ENCODE assay signal across 1 cellular context in the genomic region with DNA sequence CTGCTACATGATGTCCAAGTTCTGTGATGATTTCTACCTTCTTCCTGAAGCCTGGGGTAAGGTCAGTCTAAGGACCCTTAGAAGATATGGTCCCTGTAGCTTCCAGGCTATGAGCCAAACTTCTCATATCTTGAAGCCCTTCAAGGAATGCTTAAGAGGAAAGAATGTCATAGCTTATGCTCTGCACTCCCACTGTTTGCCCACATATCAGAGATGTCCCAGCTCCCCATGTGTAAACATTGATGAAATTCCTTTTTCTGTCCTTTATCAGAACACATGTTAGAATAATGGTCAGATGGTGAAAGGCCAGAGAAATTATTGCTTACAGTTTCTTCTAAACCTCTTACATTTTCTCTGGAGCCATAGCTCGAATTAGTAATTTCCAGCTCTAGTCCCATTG.
TF ChIP-seq lines count a peak whose summit lies in the region.

No MANE protein-coding gene starts in this region.

TF ChIP-seq in A549, 52 proteins besides CTCF, POLR2A, EP300 and RAD21:
- no peak for TF ChIP-seq USF2 (IDR thresholded peaks at IDR 0.05)
- no peak for TF ChIP-seq JUN (IDR thresholded peaks at IDR 0.05)
- TF ChIP-seq CHD2 (IDR thresholded peaks at IDR 0.05; ENCODE audit: low read length, partially characterized antibody), result no peak
- TF ChIP-seq EHF (CRISPR knock-in tag; IDR thresholded peaks at IDR 0.05), result no peak
- no peak for TF ChIP-seq RCOR1 (IDR thresholded peaks at IDR 0.05; ENCODE audit: low read depth, low read length)
- TF ChIP-seq FOSB (CRISPR knock-in tag; IDR thresholded peaks at IDR 0.05), result no peak
- no peak for TF ChIP-seq NPAS2 (CRISPR knock-in tag; IDR thresholded peaks at IDR 0.05; ENCODE audit: borderline replicate concordance)
- no peak for TF ChIP-seq CBX8 (IDR thresholded peaks at IDR 0.05)
- no peak for TF ChIP-seq RARB (CRISPR knock-in tag; IDR thresholded peaks at IDR 0.05)
- no peak for TF ChIP-seq HDAC2 (IDR thresholded peaks at IDR 0.05)
- TF ChIP-seq, protein P1, sequence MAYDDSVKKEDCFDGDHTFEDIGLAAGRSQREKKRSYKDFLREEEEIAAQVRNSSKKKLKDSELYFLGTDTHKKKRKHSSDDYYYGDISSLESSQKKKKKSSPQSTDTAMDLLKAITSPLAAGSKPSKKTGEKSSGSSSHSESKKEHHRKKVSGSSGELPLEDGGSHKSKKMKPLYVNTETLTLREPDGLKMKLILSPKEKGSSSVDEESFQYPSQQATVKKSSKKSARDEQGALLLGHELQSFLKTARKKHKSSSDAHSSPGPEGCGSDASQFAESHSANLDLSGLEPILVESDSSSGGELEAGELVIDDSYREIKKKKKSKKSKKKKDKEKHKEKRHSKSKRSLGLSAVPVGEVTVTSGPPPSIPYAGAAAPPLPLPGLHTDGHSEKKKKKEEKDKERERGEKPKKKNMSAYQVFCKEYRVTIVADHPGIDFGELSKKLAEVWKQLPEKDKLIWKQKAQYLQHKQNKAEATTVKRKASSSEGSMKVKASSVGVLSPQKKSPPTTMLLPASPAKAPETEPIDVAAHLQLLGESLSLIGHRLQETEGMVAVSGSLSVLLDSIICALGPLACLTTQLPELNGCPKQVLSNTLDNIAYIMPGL (CRISPR knock-in tag; IDR thresholded peaks at IDR 0.05; ENCODE audit: borderline replicate concordance), result no peak
- TF ChIP-seq SMC3 (IDR thresholded peaks at IDR 0.05), result no peak
- no peak for TF ChIP-seq ZC3H11A (IDR thresholded peaks at IDR 0.05)
- TF ChIP-seq ZFP36 (IDR thresholded peaks at IDR 0.05; ENCODE audit: borderline replicate concordance, partially characterized antibody), result no peak
- TF ChIP-seq NFE2L2 (conservative IDR thresholded peaks at IDR 0.05; ENCODE audit: low read length), result no peak
- TF ChIP-seq, protein P2, sequence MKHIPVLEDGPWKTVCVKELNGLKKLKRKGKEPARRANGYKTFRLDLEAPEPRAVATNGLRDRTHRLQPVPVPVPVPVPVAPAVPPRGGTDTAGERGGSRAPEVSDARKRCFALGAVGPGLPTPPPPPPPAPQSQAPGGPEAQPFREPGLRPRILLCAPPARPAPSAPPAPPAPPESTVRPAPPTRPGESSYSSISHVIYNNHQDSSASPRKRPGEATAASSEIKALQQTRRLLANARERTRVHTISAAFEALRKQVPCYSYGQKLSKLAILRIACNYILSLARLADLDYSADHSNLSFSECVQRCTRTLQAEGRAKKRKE (CRISPR knock-in tag; IDR thresholded peaks at IDR 0.05; ENCODE audit: low read depth), result no peak
- no peak for TF ChIP-seq FOSL2 (IDR thresholded peaks at IDR 0.05)
- no peak for TF ChIP-seq FOSL2 (CRISPR knock-in tag; IDR thresholded peaks at IDR 0.05)
- no peak for TF ChIP-seq BHLHE40 (IDR thresholded peaks at IDR 0.05; ENCODE audit: low read depth, low read length)
- TF ChIP-seq KDM1A (IDR thresholded peaks at IDR 0.05; ENCODE audit: low read depth), result no peak
- TF ChIP-seq RFX5 (IDR thresholded peaks at IDR 0.05), result no peak
TF ChIP-seq in A549: peak in this region for 0.
